In the genomic region with DNA sequence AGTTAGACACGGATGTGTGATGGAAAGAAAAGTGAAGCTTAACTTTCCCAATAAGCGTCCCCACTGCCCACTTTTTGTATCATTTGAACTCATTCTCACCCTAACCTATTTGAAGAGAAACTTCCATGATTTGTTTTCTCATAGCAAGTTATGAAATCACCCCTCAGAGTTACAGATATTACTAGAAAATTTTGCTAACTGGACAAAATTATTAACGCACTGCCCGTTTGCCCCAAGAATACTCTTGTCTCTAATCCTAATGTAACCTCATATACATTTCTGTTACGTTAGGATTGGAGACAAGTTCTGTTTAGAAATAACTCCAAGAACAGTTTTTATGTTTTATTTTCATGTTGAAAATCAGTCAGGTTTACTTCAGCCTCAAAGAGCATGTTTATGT, we compare ENCODE assay signal across 23 cellular contexts. TPM values are rescaled to one million over a fixed set of nuclear protein-coding genes. Genes with fewer than 3 reads are reported as not detected.
DNase-seq lines count a peak whose midpoint lies in the region; ATAC-seq, FAIRE-seq and TF ChIP-seq lines count a peak whose summit lies in the region.
"Had no signal": no experiment of that assay in that cellular context is flagged by ENCODE, and none has a peak within 500 bp of the region (broad histone marks: within the 10 kb centered on the region; RNA-seq: fewer than 3 reads in every experiment).

No MANE protein-coding gene starts in this region.

- TF ChIP-seq CTCF in HepG2 (CRISPR knock-in tag; IDR thresholded peaks at IDR 0.05) (no peak), right lobe of liver (IDR thresholded peaks at IDR 0.05) (no peak), K562 (IDR thresholded peaks at IDR 0.05 in 2 of 3, conservative IDR thresholded peaks at IDR 0.05 in 1 of 3; ENCODE audit: insufficient read depth in 2 of 3, low read depth in 1 of 3, low read length in 3 of 3) (no peak), gastrocnemius medialis (IDR thresholded peaks at IDR 0.05 in 4 of 5, conservative IDR thresholded peaks at IDR 0.05 in 1 of 5) (no peak), left ventricle myocardium inferior (IDR thresholded peaks at IDR 0.05; ENCODE audit: borderline replicate concordance) (no peak)

- CTCF ChIA-PET in HepG2 (lab: Yijun Ruan, JAX; ENCODE audit: low intra/inter-chr PET ratio, low total read pairs) = no interaction called here
- CTCF ChIA-PET in K562 (lab: Yijun Ruan, JAX; ENCODE audit: low intra/inter-chr PET ratio) = no interaction called here
- CTCF ChIA-PET in activated naive CD4-positive, alpha-beta T cell treated with anti-CD3 and anti-CD28 coated beads for 36 hours (lab: Charles Lee) = no interaction called here

- H3K9me3 Mint-ChIP-seq in activated naive CD4-positive, alpha-beta T cell treated with anti-CD3 and anti-CD28 coated beads for 36 hours = no peaks in the 10 kb centered on the region
- H3K9me3 Mint-ChIP-seq: HFFc6 had no signal

- H3K27me3 Mint-ChIP-seq in activated naive CD4-positive, alpha-beta T cell treated with anti-CD3 and anti-CD28 coated beads for 36 hours (ENCODE audit: low read depth) = no peaks in the 10 kb centered on the region
- H3K27me3 Mint-ChIP-seq: CD4-positive, alpha-beta memory T cell had no signal

- H3K27me3 ChIP-seq in HepG2 (ENCODE audit: control insufficient read depth in 1 of 2, insufficient read depth in 2 of 2, low read length in 2 of 2) (no peaks in the 10 kb centered on the region), right lobe of liver (no peaks in the 10 kb centered on the region), K562 (ENCODE audit: control insufficient read depth in 2 of 2, insufficient read depth in 2 of 2, low read length in 2 of 2) (no peaks in the 10 kb centered on the region), gastrocnemius medialis (no peaks in the 10 kb centered on the region), left ventricle myocardium inferior (ENCODE audit: low read depth) (no peaks in the 10 kb centered on the region)
- H3K27me3 ChIP-seq: BE2C had no signal

- intact Hi-C loops in HepG2 (cut with micrococcal nuclease; ENCODE audit: unreplicated experiment) (loop anchor here (5.0 kb wide), 1 partner anchor 68 kb away; a partner anchor contains a TSS), right lobe of liver (cut with DNase I) (no loop called here), K562 (cut with micrococcal nuclease) (no loop called here), gastrocnemius medialis (cut with DNase I; ENCODE audit: low total_unique reads) (no loop called here), left ventricle myocardium inferior (cut with micrococcal nuclease) (no loop called here)
- intact Hi-C loops in activated naive CD4-positive, alpha-beta T cell treated with anti-CD3 and anti-CD28 coated beads for 36 hours (cut with micrococcal nuclease) = no loop called here

- H3K4me1 ChIP-seq in HepG2 (ENCODE audit: insufficient read depth, low read length) (peaks cover 34% of the 10 kb centered on the region), right lobe of liver (peaks cover 0 to 33% (median 13%) of the 10 kb centered on the region in 4 donors), K562 (replicated peaks in 1 of 2; ENCODE audit: control insufficient read depth in 2 of 2, insufficient read depth in 2 of 2, low read length in 2 of 2) (no peaks in the 10 kb centered on the region), gastrocnemius medialis (peaks cover under 1 to 4% of the 10 kb centered on the region in 2 donors), left ventricle myocardium inferior (peaks cover 42% of the 10 kb centered on the region)
- H3K4me1 ChIP-seq: BE2C, HAP-1 had no signal

- H3K79me2 ChIP-seq in HepG2 (ENCODE audit: insufficient read depth, low read length) = no peaks in the 10 kb centered on the region
- H3K79me2 ChIP-seq in K562 (ENCODE audit: control insufficient read depth, insufficient read depth, low read length) = no peaks in the 10 kb centered on the region

- H3K4me2 ChIP-seq in HepG2 (ENCODE audit: low read depth, low read length) = no peak overlapping the region
- no peak overlapping the region for H3K4me2 ChIP-seq in K562 (ENCODE audit: insufficient read depth, low read length)

- H3K9me1 ChIP-seq in K562 (ENCODE audit: control insufficient read depth, insufficient read depth, low read length) = no peaks in the 10 kb centered on the region

- H4K20me1 ChIP-seq in HepG2 (ENCODE audit: insufficient read depth, low read length) (no peaks in the 10 kb centered on the region), K562 (replicated peaks; ENCODE audit: control insufficient read depth, insufficient read depth, low read length) (no peaks in the 10 kb centered on the region)

- H3K9ac ChIP-seq in HepG2 (ENCODE audit: insufficient read depth, low read depth, low read length) (no peak overlapping the region), K562 (ENCODE audit: insufficient read depth in 1 of 2, low read depth in 2 of 2, low read length in 2 of 2) (no peak overlapping the region)

- peaks cover 15% of the 10 kb centered on the region for H3K4me1 Mint-ChIP-seq in activated naive CD4-positive, alpha-beta T cell treated with anti-CD3 and anti-CD28 coated beads for 36 hours (ENCODE audit: low read depth)

- H3K4me3 ChIP-seq in HepG2 (replicated peaks in 1 of 3; ENCODE audit: insufficient read depth in 1 of 3, low read depth in 2 of 3, low read length in 3 of 3) (no peak overlapping the region), right lobe of liver (no peak overlapping the region), K562 (no peak overlapping the region), gastrocnemius medialis (no peak overlapping the region), left ventricle myocardium inferior (no peak overlapping the region)
- H3K4me3 ChIP-seq: HAP-1 had no signal

- no peak overlapping the region for H3K4me3 Mint-ChIP-seq in activated naive CD4-positive, alpha-beta T cell treated with anti-CD3 and anti-CD28 coated beads for 36 hours
- H3K4me3 Mint-ChIP-seq: HFFc6 had no signal

- no peak for TF ChIP-seq POLR2A in HepG2 (IDR thresholded peaks at IDR 0.05; ENCODE audit: insufficient read depth in 1 of 2, low read depth in 2 of 2, low read length in 2 of 2)
- no peak for TF ChIP-seq POLR2A in right lobe of liver (IDR thresholded peaks at IDR 0.05)
- TF ChIP-seq POLR2A in K562 (conservative IDR thresholded peaks at IDR 0.05) = no peak
- no peak for TF ChIP-seq POLR2A in gastrocnemius medialis (IDR thresholded peaks at IDR 0.05)

- H2AFZ ChIP-seq in HepG2 (ENCODE audit: low read length) (no peak overlapping the region), K562 (ENCODE audit: low read depth, low read length) (no peak overlapping the region)

- BruUV-seq in HepG2 (replicated peaks; lab: Mats Ljungman, UMichigan) (no TSS peak), K562 (replicated peaks; lab: Mats Ljungman, UMichigan) (no TSS peak)

- WGBS in HepG2 (ENCODE audit: low lambda C conversion rate) = 92% methylated on average over 5 of the region's 5 CpGs
- 80% methylated on average over 5 of the region's 5 CpGs for WGBS in right lobe of liver (ENCODE audit: insufficient coverage, low coverage, low lambda C conversion rate, missing lambda C conversion rate)
- WGBS in K562 (ENCODE audit: insufficient coverage, low coverage, missing lambda C conversion rate) = 71% methylated on average over 5 of the region's 5 CpGs

- DNase-seq in HepG2 (ENCODE audit: low spot score) (no peak), right lobe of liver (no peak), K562 (ENCODE audit: extremely low read depth in 1 of 4, low spot score in 3 of 4) (no peak), gastrocnemius medialis (no peak), left ventricle myocardium inferior (no peak)
- no peak for DNase-seq in activated naive CD4-positive, alpha-beta T cell treated with anti-CD3 and anti-CD28 coated beads for 36 hours
- DNase-seq: ACHN; AML-193; BE2C; C1 segment of cervical spinal cord; Calu3; CD4-positive, alpha-beta memory T cell; COR-L47; DMS53; DMS79 treated with DMSO at 0.1 percent for 48 hours; GF-D8; GOT3; HFFc6 had no signal

- FAIRE-seq in HepG2 (lab: Jason Lieb, UNC) (no peak), K562 (lab: Jason Lieb, UNC) (no peak)
- FAIRE-seq: A204.1, GM18507, H54 had no signal

- ATAC-seq in HepG2 (no peak), right lobe of liver (no peak), K562 (no peak), gastrocnemius medialis (no peak)

- in situ Hi-C loops in HepG2 (cut with HindIII; ENCODE audit: extremely low pct_ligation_motif_present, low pct_unique_long_range_greater_than_20kb) (no loop called here), K562 (cut with MboI) (no loop called here), gastrocnemius medialis (cut with MboI; ENCODE audit: low sequenced_read_pairs in 4 of 4) (loop anchor here in 2 of 4 donors (25.0 kb wide), 1 partner anchor 262 kb away; no protein-coding TSS in a partner anchor)

- H3K36me3 ChIP-seq in HepG2 (replicated peaks in 1 of 2; ENCODE audit: control insufficient read depth in 1 of 2, insufficient read depth in 2 of 2, low read length in 2 of 2) (peaks cover 35 to 62% of the 10 kb centered on the region in 2 experiments), right lobe of liver (peaks cover 0 to 55% (median 34%) of the 10 kb centered on the region in 4 donors), K562 (ENCODE audit: control insufficient read depth, insufficient read depth, low read length) (peaks cover 26% of the 10 kb centered on the region; the same call in 1 of the 3 replicates), gastrocnemius medialis (peaks cover 0 to 64% of the 10 kb centered on the region in 2 donors), left ventricle myocardium inferior (peaks cover 84% of the 10 kb centered on the region)

- H3K27ac ChIP-seq in HepG2 (ENCODE audit: extremely low read length, insufficient read depth, low read length) (no peak overlapping the region), right lobe of liver (no peak overlapping the region), K562 (ENCODE audit: extremely low read depth, low read depth, low read length) (no peak overlapping the region), gastrocnemius medialis (peak overlapping the region in 3 of 4 donors; percentile 83 to 98 (median 93)), left ventricle myocardium inferior (replicated peaks) (no peak overlapping the region)
- H3K27ac ChIP-seq: 22Rv1 had no signal

- POLR2A ChIA-PET in HepG2 (lab: Yijun Ruan, JAX) = no interaction called here
- POLR2A ChIA-PET in K562 (lab: Yijun Ruan, JAX) = no interaction called here

- no peak for TF ChIP-seq EP300 in HepG2 (IDR thresholded peaks at IDR 0.05; ENCODE audit: low read depth in 2 of 2, low read length in 2 of 2)
- TF ChIP-seq EP300 in HepG2 (CRISPR knock-in tag; IDR thresholded peaks at IDR 0.05; ENCODE audit: borderline replicate concordance) = no peak
- no peak for TF ChIP-seq EP300 in K562 (IDR thresholded peaks at IDR 0.05; ENCODE audit: low read length)

- H3K36me3 Mint-ChIP-seq in activated naive CD4-positive, alpha-beta T cell treated with anti-CD3 and anti-CD28 coated beads for 36 hours (ENCODE audit: low read depth) = peaks cover 11% of the 10 kb centered on the region

- no peaks in the 10 kb centered on the region for H3K9me3 ChIP-seq in HepG2 (ENCODE audit: low read length)
- H3K9me3 ChIP-seq in right lobe of liver = no peaks in the 10 kb centered on the region
- H3K9me3 ChIP-seq in K562 (replicated peaks; ENCODE audit: control insufficient read depth, insufficient read depth, low read depth, low read length) = no peaks in the 10 kb centered on the region
- H3K9me3 ChIP-seq in gastrocnemius medialis = no peaks in the 10 kb centered on the region
- H3K9me3 ChIP-seq in left ventricle myocardium inferior (replicated peaks) = no peaks in the 10 kb centered on the region
- H3K9me3 ChIP-seq: BE2C, HAP-1 had no signal

- no peak overlapping the region for H3K27ac Mint-ChIP-seq in activated naive CD4-positive, alpha-beta T cell treated with anti-CD3 and anti-CD28 coated beads for 36 hours
- H3K27ac Mint-ChIP-seq: HFFc6 had no signal

- TF ChIP-seq RAD21 in HepG2 (CRISPR knock-in tag; IDR thresholded peaks at IDR 0.05) (no peak), K562 (CRISPR knock-in tag; conservative IDR thresholded peaks at IDR 0.05 in 1 of 2, IDR thresholded peaks at IDR 0.05 in 1 of 2) (no peak)

RNA-seq across cellular contexts. Expression of a gene that starts 25.5 kb away (rescaled TPM):
- total RNA-seq in HepG2 (2016; rRNA removed; fragmentation: Illumina TruSeq; extraction: Trizol) (26.0 and 30.8 TPM in 2 replicates), right lobe of liver (100 to 1,000 TPM in 2 of 6 experiments, 10 to 100 TPM in 4; 45.0 to 124 (median 54.0) TPM), K562 (2014; rRNA removed) (12.0 and 14.8 TPM in 2 replicates), K562 (2014; rRNA removed; fragmentation: Illumina TruSeq; extraction: Trizol) (5.9 and 6.3 TPM in 2 replicates), K562 (2015; rRNA removed; fragmentation: Illumina TruSeq; extraction: Trizol) (9.9 and 10.3 TPM in 2 replicates), K562 (2021) (12.6 and 13.7 TPM in 2 replicates), gastrocnemius medialis (100 to 1,000 TPM; 363 to 609 (median 425) TPM), left ventricle myocardium inferior (68.0 TPM)
- 8.2 and 8.9 TPM in 2 replicates for total RNA-seq in HepG2 (2016; cell fraction: cytosol; rRNA removed; fragmentation: Illumina TruSeq; extraction: Trizol; ENCODE audit: low read depth)
- 27.3 and 37.6 TPM in 2 replicates for total RNA-seq in HepG2 (2016; cell fraction: insoluble cytoplasmic fraction; rRNA removed; fragmentation: Illumina TruSeq; extraction: Trizol)
- total RNA-seq in HepG2 (2016; cell fraction: membrane; rRNA removed; fragmentation: Illumina TruSeq; extraction: Trizol) = 14.9 and 15.6 TPM in 2 replicates
- 23.1 and 32.7 TPM in 2 replicates for total RNA-seq in HepG2 (2016; cell fraction: nucleus; rRNA removed; fragmentation: Illumina TruSeq; extraction: Trizol)
- polyA plus RNA-seq in HepG2 (2011; rRNA removed) (87.3 and 109 TPM in 2 replicates), K562 (2011; rRNA removed) (18.2 and 24.5 TPM in 2 replicates), K562 (2014; fragmentation: Illumina TruSeq; extraction: Trizol) (17.9 and 20.6 TPM in 2 replicates), K562 (2014; fragmentation: Nextera tagmentation; extraction: Ambion mirVana) (1 to 10 TPM in 1 of 2 experiments, under 1 TPM in 1; 0.64 to 1.2 TPM), K562 (2014; rRNA removed) (13.1 and 13.9 TPM in 2 replicates)
- polyA plus RNA-seq in HepG2 (2011; cell fraction: cytosol; rRNA removed) = 88.6 and 94.3 TPM in 2 replicates
- polyA plus RNA-seq in HepG2 (2011; cell fraction: nucleus; rRNA removed) = 114 and 120 TPM in 2 replicates
- 46.6 and 59.1 TPM in 2 replicates for polyA plus RNA-seq in HepG2 (2012)
- 7.6 and 7.8 TPM in 2 replicates for polyA plus RNA-seq in HepG2 (2016; cell fraction: cytosol; fragmentation: Illumina TruSeq; extraction: Trizol; ENCODE audit: low read depth)
- 26.3 and 33.2 TPM in 2 replicates for polyA plus RNA-seq in HepG2 (2016; cell fraction: insoluble cytoplasmic fraction; fragmentation: Illumina TruSeq; extraction: Trizol; ENCODE audit: low read depth)
- 11.4 and 13.9 TPM in 2 replicates for polyA plus RNA-seq in HepG2 (2016; cell fraction: membrane; fragmentation: Illumina TruSeq; extraction: Trizol; ENCODE audit: low read depth)
- polyA plus RNA-seq in HepG2 (2016; cell fraction: nucleus; fragmentation: Illumina TruSeq; extraction: Trizol; ENCODE audit: insufficient read depth, low read depth) = 40.8 and 47.0 TPM in 2 replicates
- polyA minus RNA-seq in HepG2 (2011; rRNA and poly(A)+ RNA removed; ENCODE audit: low replicate concordance) = 56.0 and 249 TPM in 2 replicates
- polyA minus RNA-seq in HepG2 (2011; cell fraction: cytosol; rRNA and poly(A)+ RNA removed) = 41.1 and 54.6 TPM in 2 replicates
- polyA minus RNA-seq in HepG2 (2011; cell fraction: nucleus; rRNA and poly(A)+ RNA removed) = 59.4 and 74.8 TPM in 2 replicates
- 30.6 and 79.2 TPM in 2 replicates for total RNA-seq in K562 (2011; cell fraction: chromatin; rRNA removed; ENCODE audit: low replicate concordance)
- total RNA-seq in K562 (2011; cell fraction: nucleolus; rRNA removed) = 34.5 and 38.2 TPM in 2 replicates
- 39.4 and 44.0 TPM in 2 replicates for total RNA-seq in K562 (2011; cell fraction: nucleoplasm; rRNA removed)
- 25.1 and 29.3 TPM in 2 replicates for polyA plus RNA-seq in K562 (2011; cell fraction: cytosol; rRNA removed)
- 23.6 and 26.8 TPM in 2 replicates for polyA plus RNA-seq in K562 (2011; cell fraction: nucleus; rRNA removed)
- polyA plus RNA-seq in K562 (2012) = 13.4 and 27.6 TPM in 2 replicates
- polyA minus RNA-seq in K562 (2011; rRNA and poly(A)+ RNA removed) = 18.7 and 31.6 TPM in 2 replicates
- 19.8 and 21.5 TPM in 2 replicates for polyA minus RNA-seq in K562 (2011; cell fraction: cytosol; rRNA and poly(A)+ RNA removed)
- polyA minus RNA-seq in K562 (2011; cell fraction: nucleus; rRNA and poly(A)+ RNA removed) = 16.8 and 30.9 TPM in 2 replicates
- 10 to 100 TPM; 25.8 to 26.3 TPM for total RNA-seq in activated naive CD4-positive, alpha-beta T cell treated with anti-CD3 and anti-CD28 coated beads for 36 hours

RNA-seq across cellular contexts. Expression of a gene that starts 55.7 kb away (rescaled TPM):
- total RNA-seq in HepG2 (2016; rRNA removed; fragmentation: Illumina TruSeq; extraction: Trizol) (53.6 and 54.1 TPM in 2 replicates), right lobe of liver (100 to 1,000 TPM in 1 of 6 experiments, 10 to 100 TPM in 5; 15.7 to 255 (median 47.2) TPM), K562 (2014; rRNA removed) (not detected in 2 replicates), K562 (2014; rRNA removed; fragmentation: Illumina TruSeq; extraction: Trizol) (not detected in 2 replicates), K562 (2015; rRNA removed; fragmentation: Illumina TruSeq; extraction: Trizol) (not detected in 2 replicates), K562 (2021) (0.20 TPM in 1 of 2 replicates, not detected in the other), gastrocnemius medialis (100 to 1,000 TPM in 1 of 4 donors, 10 to 100 TPM in 3; 11.4 to 131 (median 22.2) TPM), left ventricle myocardium inferior (4.8 TPM)
- 12.4 and 15.7 TPM in 2 replicates for total RNA-seq in HepG2 (2016; cell fraction: cytosol; rRNA removed; fragmentation: Illumina TruSeq; extraction: Trizol; ENCODE audit: low read depth)
- total RNA-seq in HepG2 (2016; cell fraction: insoluble cytoplasmic fraction; rRNA removed; fragmentation: Illumina TruSeq; extraction: Trizol) = 43.9 and 54.4 TPM in 2 replicates
- total RNA-seq in HepG2 (2016; cell fraction: membrane; rRNA removed; fragmentation: Illumina TruSeq; extraction: Trizol) = 23.2 and 25.0 TPM in 2 replicates
- total RNA-seq in HepG2 (2016; cell fraction: nucleus; rRNA removed; fragmentation: Illumina TruSeq; extraction: Trizol) = 22.0 and 26.2 TPM in 2 replicates
- polyA plus RNA-seq in HepG2 (2011; rRNA removed) (60.5 and 67.4 TPM in 2 replicates), K562 (2011; rRNA removed) (0.05 TPM in 1 of 2 replicates, not detected in the other), K562 (2014; fragmentation: Illumina TruSeq; extraction: Trizol) (not detected in 2 replicates), K562 (2014; fragmentation: Nextera tagmentation; extraction: Ambion mirVana) (not detected), K562 (2014; rRNA removed) (not detected in 2 replicates)
- polyA plus RNA-seq in HepG2 (2011; cell fraction: cytosol; rRNA removed) = 42.4 and 72.7 TPM in 2 replicates
- 28.4 and 28.9 TPM in 2 replicates for polyA plus RNA-seq in HepG2 (2011; cell fraction: nucleus; rRNA removed)
- 27.8 and 42.7 TPM in 2 replicates for polyA plus RNA-seq in HepG2 (2012)
- 12.3 and 13.2 TPM in 2 replicates for polyA plus RNA-seq in HepG2 (2016; cell fraction: cytosol; fragmentation: Illumina TruSeq; extraction: Trizol; ENCODE audit: low read depth)
- 58.0 and 69.8 TPM in 2 replicates for polyA plus RNA-seq in HepG2 (2016; cell fraction: insoluble cytoplasmic fraction; fragmentation: Illumina TruSeq; extraction: Trizol; ENCODE audit: low read depth)
- 18.6 and 20.3 TPM in 2 replicates for polyA plus RNA-seq in HepG2 (2016; cell fraction: membrane; fragmentation: Illumina TruSeq; extraction: Trizol; ENCODE audit: low read depth)
- 47.4 and 49.7 TPM in 2 replicates for polyA plus RNA-seq in HepG2 (2016; cell fraction: nucleus; fragmentation: Illumina TruSeq; extraction: Trizol; ENCODE audit: insufficient read depth, low read depth)
- polyA minus RNA-seq in HepG2 (2011; rRNA and poly(A)+ RNA removed; ENCODE audit: low replicate concordance) = 12.4 and 47.0 TPM in 2 replicates
- 23.6 and 31.0 TPM in 2 replicates for polyA minus RNA-seq in HepG2 (2011; cell fraction: cytosol; rRNA and poly(A)+ RNA removed)
- 8.1 and 10.9 TPM in 2 replicates for polyA minus RNA-seq in HepG2 (2011; cell fraction: nucleus; rRNA and poly(A)+ RNA removed)
- total RNA-seq in K562 (2011; cell fraction: chromatin; rRNA removed; ENCODE audit: low replicate concordance) = not detected in 2 replicates
- total RNA-seq in K562 (2011; cell fraction: nucleolus; rRNA removed) = not detected in 2 replicates
- total RNA-seq in K562 (2011; cell fraction: nucleoplasm; rRNA removed) = not detected in 2 replicates
- 0.04 and 0.21 TPM in 2 replicates for polyA plus RNA-seq in K562 (2011; cell fraction: cytosol; rRNA removed)
- not detected in 2 replicates for polyA plus RNA-seq in K562 (2011; cell fraction: nucleus; rRNA removed)
- not detected in 2 replicates for polyA plus RNA-seq in K562 (2012)
- not detected in 2 replicates for polyA minus RNA-seq in K562 (2011; rRNA and poly(A)+ RNA removed)
- polyA minus RNA-seq in K562 (2011; cell fraction: cytosol; rRNA and poly(A)+ RNA removed) = not detected in 2 replicates
- not detected in 2 replicates for polyA minus RNA-seq in K562 (2011; cell fraction: nucleus; rRNA and poly(A)+ RNA removed)
- under 1 TPM; 0.15 to 0.21 TPM for total RNA-seq in activated naive CD4-positive, alpha-beta T cell treated with anti-CD3 and anti-CD28 coated beads for 36 hours

Comparison
In these comparisons a context has a peak if more than half of its experiments do, and no peak if none do; other contexts are left out.
1. H3K27ac ChIP-seq: peak in gastrocnemius medialis (3 of 4); none in HepG2 (single experiment), right lobe of liver (0 of 3), K562 (single experiment) and left ventricle myocardium inferior (single experiment).